Comparison of ENCODE assay signal across 16 cellular contexts in the genomic region with DNA sequence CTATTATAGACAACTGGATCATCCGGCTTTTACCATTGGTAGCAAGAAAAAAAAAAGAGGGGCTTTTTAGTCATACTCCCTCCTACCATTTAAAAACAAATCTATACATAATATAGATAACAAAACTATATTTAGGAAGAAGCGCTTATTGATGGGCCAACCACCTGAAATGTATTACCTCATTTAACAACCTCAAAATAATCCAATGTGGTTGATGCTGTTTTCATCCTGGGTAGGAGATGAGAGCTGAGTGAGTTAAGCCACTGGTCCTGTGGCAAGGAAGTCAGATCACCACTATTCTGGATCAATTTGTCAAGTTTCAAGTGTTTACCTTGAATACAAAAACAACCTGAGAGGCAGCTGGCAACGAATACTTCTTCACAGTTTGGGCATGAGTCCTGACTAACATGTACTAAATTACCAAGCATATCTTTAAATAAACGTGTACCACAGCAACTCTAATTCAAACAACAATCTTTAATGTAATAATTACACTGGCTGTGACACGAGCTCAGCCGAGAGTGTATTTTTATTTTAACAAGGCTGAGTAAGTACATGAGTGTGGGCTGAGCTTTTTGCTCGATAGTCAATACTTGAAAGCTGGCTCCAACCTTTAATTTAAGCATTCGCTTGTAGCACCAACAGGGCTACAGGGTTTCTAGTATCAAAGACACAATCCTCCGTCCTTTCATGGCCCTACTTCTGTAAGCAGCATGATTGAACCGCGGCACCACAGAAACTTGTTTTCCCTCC.
DNase-seq lines count a peak whose midpoint lies in the region; ATAC-seq and TF ChIP-seq lines count a peak whose summit lies in the region.
"Had no signal": no experiment of that assay in that cellular context is flagged by ENCODE, and none has a peak within 500 bp of the region (broad histone marks: within the 10 kb centered on the region; RNA-seq: fewer than 3 reads in every experiment).

No MANE protein-coding gene starts in this region.

- no peaks in the 10 kb centered on the region for H3K79me2 ChIP-seq in OCI-LY7 (ENCODE audit: insufficient read depth, low read depth, low read length)

- H4K20me1 ChIP-seq in OCI-LY7 (ENCODE audit: insufficient read depth, low read length), result no peaks in the 10 kb centered on the region

- no peak for TF ChIP-seq POLR2A in adrenal gland (IDR thresholded peaks at IDR 0.05)

- H3K9me3 ChIP-seq in CD4-positive, alpha-beta T cell (ENCODE audit: control insufficient read depth, low read length), result no peaks in the 10 kb centered on the region
- H3K9me3 ChIP-seq in adrenal gland (replicated peaks in 1 of 3) (no peaks in the 10 kb centered on the region), OCI-LY7 (ENCODE audit: low read length) (no peaks in the 10 kb centered on the region)
- H3K9me3 ChIP-seq: BE2C, thyroid gland had no signal

- POLR2A ChIA-PET in CD4-positive, alpha-beta T cell (lab: Charles Lee), result interaction anchor here (0.6 to 13.1 kb wide), 9 partner anchors 11 to 271 kb away, joined by 3 to 240 read pairs (median 4); no protein-coding TSS in a partner anchor
- POLR2A ChIA-PET in OCI-LY7 (lab: Charles Lee), result no interaction called here

- no peak for TF ChIP-seq CTCF in CD4-positive, alpha-beta T cell (IDR thresholded peaks at IDR 0.05)
- TF ChIP-seq CTCF in adrenal gland (IDR thresholded peaks at IDR 0.05) (no peak), OCI-LY7 (conservative IDR thresholded peaks at IDR 0.05; ENCODE audit: low read length) (no peak)

- WGBS in adrenal gland, 4 donors, result 52 to 56% (median 53%) methylated on average over 11 of the region's 11 CpGs

- peaks cover 26% of the 10 kb centered on the region for H3K36me3 Mint-ChIP-seq in CD4-positive, alpha-beta T cell (ENCODE audit: low read depth)
- H3K36me3 Mint-ChIP-seq: brain had no signal

- CTCF ChIA-PET in CD4-positive, alpha-beta T cell (lab: Charles Lee), result interaction anchor here (1.2 to 2.5 kb wide), 5 partner anchors 10 to 64 kb away, joined by 3 to 9 read pairs (median 5); no protein-coding TSS in a partner anchor
- CTCF ChIA-PET in OCI-LY7 (lab: Charles Lee; ENCODE audit: unreplicated experiment), result no interaction called here

- intact Hi-C loops in CD4-positive, alpha-beta T cell (cut with DNase I, micrococcal nuclease), result loop anchor here (2.0 to 10.0 kb wide), 3 partner anchors 16 to 578 kb away; no protein-coding TSS in a partner anchor
- intact Hi-C loops in adrenal gland (cut with DNase I), result no loop called here
- intact Hi-C loops in OCI-LY7 (cut with micrococcal nuclease; ENCODE audit: unreplicated experiment), result no loop called here

- peak overlapping the region; percentile 80 for H3K4me3 Mint-ChIP-seq in CD4-positive, alpha-beta T cell

- H3K27me3 Mint-ChIP-seq in CD4-positive, alpha-beta T cell, result no peaks in the 10 kb centered on the region

- no peaks in the 10 kb centered on the region for H3K27me3 ChIP-seq in CD4-positive, alpha-beta T cell (ENCODE audit: control insufficient read depth, insufficient read depth, low read length)
- no peaks in the 10 kb centered on the region for H3K27me3 ChIP-seq in adrenal gland
- H3K27me3 ChIP-seq: dorsolateral prefrontal cortex, thyroid gland had no signal

- H3K36me3 ChIP-seq in adrenal gland (replicated peaks in 1 of 2) (peaks cover 0 to 3% of the 10 kb centered on the region in 2 donors), OCI-LY7 (ENCODE audit: insufficient read depth, low read length) (no peaks in the 10 kb centered on the region)
- H3K36me3 ChIP-seq: BE2C, thyroid gland had no signal

- H3K4me3 ChIP-seq in adrenal gland, result peak overlapping the region in 1 of 4 donors; percentile 10
- H3K4me3 ChIP-seq in OCI-LY7 (ENCODE audit: low read depth, low read length, poor library complexity, severe bottlenecking), result no peak overlapping the region
- H3K4me3 ChIP-seq: dorsolateral prefrontal cortex, thyroid gland had no signal

- no TSS peak for BruUV-seq in OCI-LY7 (replicated peaks; lab: Mats Ljungman, UMichigan)

- H3K27ac ChIP-seq in CD4-positive, alpha-beta T cell (ENCODE audit: low read depth, low read length), result peak overlapping the region; percentile 59
- H3K27ac ChIP-seq in adrenal gland, result peak overlapping the region in 4 of 5 donors; percentile 23 to 79 (median 68)
- no peak overlapping the region for H3K27ac ChIP-seq in OCI-LY7 (ENCODE audit: low read depth, low read length, poor library complexity, severe bottlenecking)
- H3K27ac ChIP-seq: dorsolateral prefrontal cortex, thyroid gland had no signal

- H3K9me2 ChIP-seq in OCI-LY7 (ENCODE audit: insufficient read depth, low read length), result no peaks in the 10 kb centered on the region

- no peaks in the 10 kb centered on the region for H3K9me3 Mint-ChIP-seq in CD4-positive, alpha-beta T cell
- H3K9me3 Mint-ChIP-seq: brain had no signal

- H2AFZ ChIP-seq in OCI-LY7 (ENCODE audit: low read length), result no peak overlapping the region

- peak overlapping the region; percentile 84 for H3K27ac Mint-ChIP-seq in CD4-positive, alpha-beta T cell

- peaks cover 96% of the 10 kb centered on the region for H3K4me1 Mint-ChIP-seq in CD4-positive, alpha-beta T cell (ENCODE audit: low read depth)

- no peak overlapping the region for H3K4me2 ChIP-seq in OCI-LY7 (ENCODE audit: low read length)

- peaks cover 53 to 91% of the 10 kb centered on the region in 2 donors for H3K4me1 ChIP-seq in adrenal gland (replicated peaks in 1 of 2)
- peaks cover 21% of the 10 kb centered on the region for H3K4me1 ChIP-seq in OCI-LY7 (ENCODE audit: insufficient read depth, low read length, poor library complexity, severe bottlenecking)
- H3K4me1 ChIP-seq: BE2C had no signal

- DNase-seq in CD4-positive, alpha-beta T cell, result no peak
- DNase-seq in DMS153 treated with DMSO at 0.1 percent for 48 hours (lab: John Stamatoyannopoulos, UW; ENCODE audit: unreplicated experiment), result peak; percentile 7
- peak; percentile 81 for DNase-seq in NCI-H345 (lab: John Stamatoyannopoulos, UW)
- no peak for DNase-seq in adrenal gland
- no peak for DNase-seq in OCI-LY7 (ENCODE audit: low spot score)
- no peak for DNase-seq in amygdala (lab: John Stamatoyannopoulos, UW)
- no peak for DNase-seq in Ammon's horn (ENCODE audit: low spot score)
- DNase-seq: BE2C; dorsolateral prefrontal cortex; hippocampal formation; left colon; NCI-H2171; stimulated activated CD4-positive, alpha-beta T cell treated with anti-CD3 and anti-CD28 coated beads, Interleukin-15, amount 100 ng/mL, for 24 hours had no signal

- no peak for ATAC-seq in CD4-positive, alpha-beta T cell (ENCODE audit: poor library complexity)
- no peak for ATAC-seq in GM19467 (IDR thresholded peaks at IDR 0.05; ENCODE audit: unreplicated experiment)
- ATAC-seq: left colon had no signal

Comparison
In these comparisons a context has a peak if more than half of its experiments do, and no peak if none do; other contexts are left out.
1. DNase-seq: peak in DMS153 treated with DMSO at 0.1 percent for 48 hours (single experiment) and NCI-H345 (single experiment); none in CD4-positive, alpha-beta T cell (0 of 10), adrenal gland (0 of 7), OCI-LY7 (single experiment), amygdala (0 of 56) and Ammon's horn (single experiment).
2. intact Hi-C loops: an anchor here in CD4-positive, alpha-beta T cell (2.0 to 10.0 kb wide); none called in adrenal gland and OCI-LY7.